Comparison of ENCODE assay signal across 15 cellular contexts in the genomic region with DNA sequence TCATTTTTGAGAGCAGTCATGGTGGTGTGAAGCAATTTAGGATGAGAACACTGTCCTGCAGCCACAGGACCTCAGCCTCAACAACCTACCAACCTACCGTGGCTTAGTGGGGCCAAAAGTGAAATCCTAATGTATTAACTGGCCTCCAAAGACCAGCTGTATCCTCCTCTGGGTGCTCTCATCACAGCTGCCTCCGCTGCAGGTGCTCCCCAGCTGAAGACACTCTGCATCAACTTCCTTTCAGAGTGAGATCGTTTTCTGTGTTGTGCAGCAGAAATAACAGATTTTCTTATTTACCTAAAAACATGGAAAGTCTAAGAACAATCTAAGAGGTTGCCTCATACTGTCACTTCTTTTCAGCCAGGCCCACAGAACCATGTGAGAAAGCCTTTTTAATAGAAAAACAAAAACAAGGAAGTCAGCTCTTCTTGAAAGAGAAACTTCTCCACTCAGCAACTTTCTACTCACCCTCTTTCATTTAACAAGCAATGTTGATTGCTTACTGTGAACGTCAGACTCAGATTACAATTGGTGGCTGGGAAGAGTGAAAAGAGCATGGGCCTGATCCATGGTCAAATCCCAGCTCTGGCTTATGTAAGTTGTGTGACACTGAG.
DNase-seq lines count a peak whose midpoint lies in the region; ATAC-seq and TF ChIP-seq lines count a peak whose summit lies in the region.
"Had no signal": no experiment of that assay in that cellular context is flagged by ENCODE, and none has a peak within 500 bp of the region (broad histone marks: within the 10 kb centered on the region; RNA-seq: fewer than 3 reads in every experiment).

No MANE protein-coding gene starts in this region.

- POLR2A ChIA-PET in activated CD4-positive, alpha-beta T cell treated with anti-CD3 and anti-CD28 coated beads, Interleukin-2, amount 10 ng/mL, durations not matched to agents 7 days and 5 days (lab: Charles Lee), result no interaction called here
- POLR2A ChIA-PET in HEK293T (lab: Yijun Ruan, JAX), result interaction anchor here (1.5 kb wide), 1 partner anchor 13 kb away, joined by 3 read pairs; no protein-coding TSS in a partner anchor

- H3K4me1 Mint-ChIP-seq in activated CD4-positive, alpha-beta T cell treated with anti-CD3 and anti-CD28 coated beads, Interleukin-2, amount 10 ng/mL, durations not matched to agents 7 days and 5 days, result no peaks in the 10 kb centered on the region

- CTCF ChIA-PET in activated CD4-positive, alpha-beta T cell treated with anti-CD3 and anti-CD28 coated beads, Interleukin-2, amount 10 ng/mL, durations not matched to agents 7 days and 5 days (lab: Charles Lee), result interaction anchor here (0.9 kb wide), 1 partner anchor 31 kb away, joined by 3 read pairs; no protein-coding TSS in a partner anchor
- CTCF ChIA-PET in HEK293T (lab: Yijun Ruan, JAX), result no interaction called here

- no peaks in the 10 kb centered on the region for H3K27me3 Mint-ChIP-seq in activated CD4-positive, alpha-beta T cell treated with anti-CD3 and anti-CD28 coated beads, Interleukin-2, amount 10 ng/mL, durations not matched to agents 7 days and 5 days
- H3K27me3 Mint-ChIP-seq: activated CD8-positive, alpha-beta T cell treated with anti-CD3 and anti-CD28 coated beads for 36 hours had no signal

- no peaks in the 10 kb centered on the region for H3K9me3 Mint-ChIP-seq in activated CD4-positive, alpha-beta T cell treated with anti-CD3 and anti-CD28 coated beads, Interleukin-2, amount 10 ng/mL, durations not matched to agents 7 days and 5 days
- H3K9me3 Mint-ChIP-seq: activated CD8-positive, alpha-beta T cell treated with anti-CD3 and anti-CD28 coated beads for 36 hours had no signal

- no peaks in the 10 kb centered on the region for H3K36me3 Mint-ChIP-seq in activated CD4-positive, alpha-beta T cell treated with anti-CD3 and anti-CD28 coated beads, Interleukin-2, amount 10 ng/mL, durations not matched to agents 7 days and 5 days (ENCODE audit: low read depth)

- DNase-seq in activated CD4-positive, alpha-beta T cell treated with anti-CD3 and anti-CD28 coated beads, Interleukin-2, amount 10 ng/mL, durations not matched to agents 7 days and 5 days, result no peak
- no peak for DNase-seq in activated CD4-positive, alpha-beta T cell treated with anti-CD3 and anti-CD28 coated beads, Interleukin-2, amount 50 U/mL, for 4 hours
- peak; percentile 5 for DNase-seq in Jurkat, Clone E6-1 (ENCODE audit: low read depth, low spot score)
- DNase-seq in superior temporal gyrus (ENCODE audit: extremely low spot score) (peak; percentile 48), HEK293T (ENCODE audit: extremely low spot score) (no peak), LoVo (ENCODE audit: low spot score) (no peak)
- DNase-seq: activated CD8-positive, alpha-beta T cell treated with anti-CD3 and anti-CD28 coated beads for 36 hours; activated gamma-delta T cell; erythroblast; NCI-H2171; ovary; upper lobe of right lung had no signal

- no peak for ATAC-seq in GM21825 (IDR thresholded peaks at IDR 0.05; ENCODE audit: unreplicated experiment)
- ATAC-seq: activated CD8-positive, alpha-beta T cell treated with anti-CD3 and anti-CD28 coated beads for 36 hours; upper lobe of right lung had no signal

- H3K4me3 ChIP-seq in Jurkat, Clone E6-1 (ENCODE audit: low read length), result peak overlapping the region; percentile 9
- H3K4me3 ChIP-seq: ovary, upper lobe of right lung had no signal

- no peak overlapping the region for H3K4me3 Mint-ChIP-seq in activated CD4-positive, alpha-beta T cell treated with anti-CD3 and anti-CD28 coated beads, Interleukin-2, amount 10 ng/mL, durations not matched to agents 7 days and 5 days
- H3K4me3 Mint-ChIP-seq: activated CD8-positive, alpha-beta T cell treated with anti-CD3 and anti-CD28 coated beads for 36 hours had no signal

- peak overlapping the region; percentile 61 for H3K27ac ChIP-seq in cingulate gyrus (ENCODE audit: low read depth, low read length)
- H3K27ac ChIP-seq: HL-60, upper lobe of right lung had no signal

- H3K27ac Mint-ChIP-seq in activated CD4-positive, alpha-beta T cell treated with anti-CD3 and anti-CD28 coated beads, Interleukin-2, amount 10 ng/mL, durations not matched to agents 7 days and 5 days, result peak overlapping the region; percentile 14
- H3K27ac Mint-ChIP-seq: activated CD8-positive, alpha-beta T cell treated with anti-CD3 and anti-CD28 coated beads for 36 hours had no signal

TF ChIP-seq in HEK293T, 16 proteins besides CTCF, POLR2A, EP300 and RAD21:
- TF ChIP-seq BHLHE40 (IDR thresholded peaks at IDR 0.05; ENCODE audit: borderline replicate concordance) (no peak), HDGF (IDR thresholded peaks at IDR 0.05; ENCODE audit: borderline replicate concordance) (no peak), ELF4 (IDR thresholded peaks at IDR 0.05) (no peak), TARDBP (IDR thresholded peaks at IDR 0.05) (no peak), ARNT (IDR thresholded peaks at IDR 0.05) (no peak), LEF1 (IDR thresholded peaks at IDR 0.05; ENCODE audit: borderline replicate concordance) (no peak), FOXK2 (IDR thresholded peaks at IDR 0.05) (no peak), CTBP1 (IDR thresholded peaks at IDR 0.05; ENCODE audit: borderline replicate concordance) (no peak), SUZ12 (IDR thresholded peaks at IDR 0.05) (no peak), ZNF384 (IDR thresholded peaks at IDR 0.05) (no peak), NFRKB (IDR thresholded peaks at IDR 0.05) (no peak), L3MBTL2 (conservative IDR thresholded peaks at IDR 0.05) (no peak)
- TF ChIP-seq, protein P1, sequence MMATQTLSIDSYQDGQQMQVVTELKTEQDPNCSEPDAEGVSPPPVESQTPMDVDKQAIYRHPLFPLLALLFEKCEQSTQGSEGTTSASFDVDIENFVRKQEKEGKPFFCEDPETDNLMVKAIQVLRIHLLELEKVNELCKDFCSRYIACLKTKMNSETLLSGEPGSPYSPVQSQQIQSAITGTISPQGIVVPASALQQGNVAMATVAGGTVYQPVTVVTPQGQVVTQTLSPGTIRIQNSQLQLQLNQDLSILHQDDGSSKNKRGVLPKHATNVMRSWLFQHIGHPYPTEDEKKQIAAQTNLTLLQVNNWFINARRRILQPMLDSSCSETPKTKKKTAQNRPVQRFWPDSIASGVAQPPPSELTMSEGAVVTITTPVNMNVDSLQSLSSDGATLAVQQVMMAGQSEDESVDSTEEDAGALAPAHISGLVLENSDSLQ (IDR thresholded peaks at IDR 0.05), result no peak

Comparison
In these comparisons a context has a peak if more than half of its experiments do, and no peak if none do; other contexts are left out.
1. DNase-seq: peak in Jurkat, Clone E6-1 (single experiment) and superior temporal gyrus (single experiment); none in activated CD4-positive, alpha-beta T cell treated with anti-CD3 and anti-CD28 coated beads, Interleukin-2, amount 10 ng/mL, durations not matched to agents 7 days and 5 days (single experiment), activated CD4-positive, alpha-beta T cell treated with anti-CD3 and anti-CD28 coated beads, Interleukin-2, amount 50 U/mL, for 4 hours (0 of 2), HEK293T (single experiment) and LoVo (single experiment).